In the genomic region with DNA sequence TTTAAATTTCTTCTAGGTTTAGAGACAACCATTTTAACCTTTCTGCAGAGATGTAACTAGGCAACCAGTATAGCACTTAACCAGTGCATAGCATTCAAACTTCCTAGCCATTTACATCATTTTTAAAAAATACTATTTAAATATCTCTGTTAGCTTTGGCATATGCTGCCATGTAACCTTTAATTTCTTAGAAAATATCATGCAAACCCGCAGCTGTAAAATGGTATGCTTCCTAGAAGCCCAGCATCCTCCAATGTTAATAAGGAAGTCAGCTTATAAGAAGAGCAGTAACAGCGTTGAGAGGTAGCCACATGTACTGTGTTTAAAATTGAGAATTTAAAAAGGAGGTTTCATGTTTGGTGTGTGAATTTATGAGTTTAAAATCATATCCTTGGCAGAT, we compare ENCODE assay signal across 21 cellular contexts. TPM values are rescaled to one million over a fixed set of nuclear protein-coding genes. Genes with fewer than 3 reads are reported as not detected.
A peak's percentile ranks its signal among the peaks of the same experiment; 100 is the strongest.
DNase-seq lines count a peak whose midpoint lies in the region; ATAC-seq and TF ChIP-seq lines count a peak whose summit lies in the region.
"Had no signal": no experiment of that assay in that cellular context is flagged by ENCODE, and none has a peak within 500 bp of the region (broad histone marks: within the 10 kb centered on the region; RNA-seq: fewer than 3 reads in every experiment).

No MANE protein-coding gene starts in this region.

- CTCF ChIA-PET in activated naive CD4-positive, alpha-beta T cell treated with anti-CD3 and anti-CD28 coated beads, Interleukin-2, amount 10 ng/mL, durations not matched to agents 7 days and 5 days (lab: Charles Lee) = no interaction called here

- no peaks in the 10 kb centered on the region for H3K36me3 ChIP-seq in ascending aorta

- no peaks in the 10 kb centered on the region for H3K4me1 ChIP-seq in ascending aorta

- no peaks in the 10 kb centered on the region for H3K27me3 Mint-ChIP-seq in activated naive CD4-positive, alpha-beta T cell treated with anti-CD3 and anti-CD28 coated beads, Interleukin-2, amount 50 U/mL, for 24 hours
- no peaks in the 10 kb centered on the region for H3K27me3 Mint-ChIP-seq in activated naive CD4-positive, alpha-beta T cell treated with anti-CD3 and anti-CD28 coated beads, Interleukin-2, amount 10 ng/mL, durations not matched to agents 7 days and 5 days
- H3K27me3 Mint-ChIP-seq in activated naive CD8-positive, alpha-beta T cell treated with anti-CD3 and anti-CD28 coated beads, Interleukin-2, amount 10 ng/mL, durations not matched to agents 7 days and 5 days = no peaks in the 10 kb centered on the region

- POLR2A ChIA-PET in activated naive CD8-positive, alpha-beta T cell treated with anti-CD3 and anti-CD28 coated beads, Interleukin-2, amount 10 ng/mL, durations not matched to agents 7 days and 5 days (lab: Charles Lee) = interaction anchor here (2.0 to 3.6 kb wide), 2 partner anchors 22 to 37 kb away, joined by 12 to 26 read pairs; partner anchors contain the start of gene GNG2

- peaks cover 88% of the 10 kb centered on the region for H3K4me1 Mint-ChIP-seq in activated naive CD4-positive, alpha-beta T cell treated with anti-CD3 and anti-CD28 coated beads, Interleukin-2, amount 50 U/mL, for 24 hours
- peaks cover 68% of the 10 kb centered on the region for H3K4me1 Mint-ChIP-seq in activated naive CD4-positive, alpha-beta T cell treated with anti-CD3 and anti-CD28 coated beads, Interleukin-2, amount 10 ng/mL, durations not matched to agents 7 days and 5 days
- H3K4me1 Mint-ChIP-seq in activated naive CD8-positive, alpha-beta T cell treated with anti-CD3 and anti-CD28 coated beads, Interleukin-2, amount 10 ng/mL, durations not matched to agents 7 days and 5 days = peaks cover 46% of the 10 kb centered on the region
- peaks cover 67% of the 10 kb centered on the region for H3K4me1 Mint-ChIP-seq in stimulated activated effector memory CD8-positive, alpha-beta T cell treated with anti-CD3 and anti-CD28 coated beads, Interleukin-12 subunit alpha, Interleukin-12 subunit beta, amount 100 ng/mL, for 72 hours

- intact Hi-C loops in ascending aorta (cut with DNase I) = no loop called here

- ATAC-seq in activated naive CD8-positive, alpha-beta T cell treated with anti-CD3 and anti-CD28 coated beads, Interleukin-2, amount 10 ng/mL, durations not matched to agents 7 days and 5 days (ENCODE audit: low read depth) = peak; percentile 56
- ATAC-seq in stimulated activated effector memory CD8-positive, alpha-beta T cell treated with anti-CD3 and anti-CD28 coated beads, Interleukin-12 subunit alpha, Interleukin-12 subunit beta, amount 100 ng/mL, for 72 hours = peak; percentile 43
- ATAC-seq: HCT116, left cardiac atrium, Panc1 had no signal

- no peak overlapping the region for H3K27ac ChIP-seq in ascending aorta
- H3K27ac ChIP-seq: coronary artery had no signal

- peak overlapping the region; percentile 19 for H3K4me3 Mint-ChIP-seq in activated naive CD4-positive, alpha-beta T cell treated with anti-CD3 and anti-CD28 coated beads, Interleukin-2, amount 50 U/mL, for 24 hours
- no peak overlapping the region for H3K4me3 Mint-ChIP-seq in activated naive CD4-positive, alpha-beta T cell treated with anti-CD3 and anti-CD28 coated beads, Interleukin-2, amount 10 ng/mL, durations not matched to agents 7 days and 5 days
- H3K4me3 Mint-ChIP-seq in activated naive CD8-positive, alpha-beta T cell treated with anti-CD3 and anti-CD28 coated beads, Interleukin-2, amount 10 ng/mL, durations not matched to agents 7 days and 5 days = peak overlapping the region; percentile 59
- H3K4me3 Mint-ChIP-seq in stimulated activated effector memory CD8-positive, alpha-beta T cell treated with anti-CD3 and anti-CD28 coated beads, Interleukin-12 subunit alpha, Interleukin-12 subunit beta, amount 100 ng/mL, for 72 hours = peak overlapping the region; percentile 54
- H3K4me3 Mint-ChIP-seq: mesothelial cell of epicardium, neural crest cell had no signal

- no peak for DNase-seq in activated naive CD4-positive, alpha-beta T cell treated with anti-CD3 and anti-CD28 coated beads, Interleukin-2, amount 10 ng/mL, durations not matched to agents 7 days and 5 days
- DNase-seq in MV-4-11 (lab: John Stamatoyannopoulos, UW) (peak; percentile 13), putamen (ENCODE audit: low spot score) (no peak), ascending aorta (ENCODE audit: low spot score in 2 of 2) (no peak)
- DNase-seq in activated naive CD8-positive, alpha-beta T cell treated with anti-CD3 and anti-CD28 coated beads, Interleukin-2, amount 10 ng/mL, durations not matched to agents 7 days and 5 days = no peak
- DNase-seq in stimulated activated effector memory CD8-positive, alpha-beta T cell treated with anti-CD3 and anti-CD28 coated beads, Interleukin-12 subunit alpha, Interleukin-12 subunit beta, amount 100 ng/mL, for 72 hours (ENCODE audit: low spot score in 2 of 2) = no peak
- DNase-seq: activated CD4-positive, CD25-positive, alpha-beta regulatory T cell; KG1; left cardiac atrium; NCI-H1092 treated with DMSO at 0.1 percent for 48 hours; NCI-H2029 treated with DMSO at 0.1 percent for 48 hours; NCI-H446; stimulated activated naive CD4-positive, alpha-beta T cell treated with Interleukin-2 at 50 U/mL for 16 hours; trophoblast cell had no signal

- H3K9me3 Mint-ChIP-seq in activated naive CD4-positive, alpha-beta T cell treated with anti-CD3 and anti-CD28 coated beads, Interleukin-2, amount 50 U/mL, for 24 hours = no peaks in the 10 kb centered on the region
- no peaks in the 10 kb centered on the region for H3K9me3 Mint-ChIP-seq in activated naive CD4-positive, alpha-beta T cell treated with anti-CD3 and anti-CD28 coated beads, Interleukin-2, amount 10 ng/mL, durations not matched to agents 7 days and 5 days
- no peaks in the 10 kb centered on the region for H3K9me3 Mint-ChIP-seq in activated naive CD8-positive, alpha-beta T cell treated with anti-CD3 and anti-CD28 coated beads, Interleukin-2, amount 10 ng/mL, durations not matched to agents 7 days and 5 days
- peaks cover 3% of the 10 kb centered on the region for H3K9me3 Mint-ChIP-seq in stimulated activated effector memory CD8-positive, alpha-beta T cell treated with anti-CD3 and anti-CD28 coated beads, Interleukin-12 subunit alpha, Interleukin-12 subunit beta, amount 100 ng/mL, for 72 hours
- H3K9me3 Mint-ChIP-seq: neural crest cell had no signal

- peaks cover 26% of the 10 kb centered on the region for H3K36me3 Mint-ChIP-seq in activated naive CD4-positive, alpha-beta T cell treated with anti-CD3 and anti-CD28 coated beads, Interleukin-2, amount 50 U/mL, for 24 hours
- peaks cover 72% of the 10 kb centered on the region for H3K36me3 Mint-ChIP-seq in activated naive CD4-positive, alpha-beta T cell treated with anti-CD3 and anti-CD28 coated beads, Interleukin-2, amount 10 ng/mL, durations not matched to agents 7 days and 5 days
- H3K36me3 Mint-ChIP-seq in activated naive CD8-positive, alpha-beta T cell treated with anti-CD3 and anti-CD28 coated beads, Interleukin-2, amount 10 ng/mL, durations not matched to agents 7 days and 5 days = peaks cover 56% of the 10 kb centered on the region
- H3K36me3 Mint-ChIP-seq in stimulated activated effector memory CD8-positive, alpha-beta T cell treated with anti-CD3 and anti-CD28 coated beads, Interleukin-12 subunit alpha, Interleukin-12 subunit beta, amount 100 ng/mL, for 72 hours = peaks cover 79% of the 10 kb centered on the region
- H3K36me3 Mint-ChIP-seq: mesothelial cell of epicardium had no signal

- no peaks in the 10 kb centered on the region for H3K27me3 ChIP-seq in ascending aorta

- no peaks in the 10 kb centered on the region for H3K9me3 ChIP-seq in ascending aorta

- H3K27ac Mint-ChIP-seq in activated naive CD4-positive, alpha-beta T cell treated with anti-CD3 and anti-CD28 coated beads, Interleukin-2, amount 50 U/mL, for 24 hours = peak overlapping the region; percentile 18
- no peak overlapping the region for H3K27ac Mint-ChIP-seq in activated naive CD4-positive, alpha-beta T cell treated with anti-CD3 and anti-CD28 coated beads, Interleukin-2, amount 10 ng/mL, durations not matched to agents 7 days and 5 days
- H3K27ac Mint-ChIP-seq in activated naive CD8-positive, alpha-beta T cell treated with anti-CD3 and anti-CD28 coated beads, Interleukin-2, amount 10 ng/mL, durations not matched to agents 7 days and 5 days = no peak overlapping the region
- H3K27ac Mint-ChIP-seq in stimulated activated effector memory CD8-positive, alpha-beta T cell treated with anti-CD3 and anti-CD28 coated beads, Interleukin-12 subunit alpha, Interleukin-12 subunit beta, amount 100 ng/mL, for 72 hours = peak overlapping the region; percentile 90

- no peak for TF ChIP-seq CTCF in ascending aorta (IDR thresholded peaks at IDR 0.05)

- no peak overlapping the region for H3K4me3 ChIP-seq in ascending aorta
- H3K4me3 ChIP-seq: coronary artery had no signal

RNA-seq across cellular contexts. Expression of gene GNG2, which starts 22.8 kb away (rescaled TPM):
- total RNA-seq in activated naive CD8-positive, alpha-beta T cell treated with anti-CD3 and anti-CD28 coated beads, Interleukin-2, amount 10 ng/mL, durations not matched to agents 7 days and 5 days = 100 to 1,000 TPM; 247 to 253 TPM
- total RNA-seq in ascending aorta = 11.4 TPM
- total RNA-seq: HT-29 had no signal

Comparison
In these comparisons a context has a peak if more than half of its experiments do, and no peak if none do; other contexts are left out.
1. H3K27ac Mint-ChIP-seq: peak in activated naive CD4-positive, alpha-beta T cell treated with anti-CD3 and anti-CD28 coated beads, Interleukin-2, amount 50 U/mL, for 24 hours (single experiment) and stimulated activated effector memory CD8-positive, alpha-beta T cell treated with anti-CD3 and anti-CD28 coated beads, Interleukin-12 subunit alpha, Interleukin-12 subunit beta, amount 100 ng/mL, for 72 hours (single experiment); none in activated naive CD4-positive, alpha-beta T cell treated with anti-CD3 and anti-CD28 coated beads, Interleukin-2, amount 10 ng/mL, durations not matched to agents 7 days and 5 days (single experiment) and activated naive CD8-positive, alpha-beta T cell treated with anti-CD3 and anti-CD28 coated beads, Interleukin-2, amount 10 ng/mL, durations not matched to agents 7 days and 5 days (single experiment).
2. RNA of gene GNG2, which starts 22.8 kb away (total RNA-seq): 247 to 253 TPM in activated naive CD8-positive, alpha-beta T cell treated with anti-CD3 and anti-CD28 coated beads, Interleukin-2, amount 10 ng/mL, durations not matched to agents 7 days and 5 days; 11.4 TPM in ascending aorta (single experiment); every median in the first group is over 10 times any median in the second.